33 cellular contexts compared by ENCODE assay signal in the genomic region with DNA sequence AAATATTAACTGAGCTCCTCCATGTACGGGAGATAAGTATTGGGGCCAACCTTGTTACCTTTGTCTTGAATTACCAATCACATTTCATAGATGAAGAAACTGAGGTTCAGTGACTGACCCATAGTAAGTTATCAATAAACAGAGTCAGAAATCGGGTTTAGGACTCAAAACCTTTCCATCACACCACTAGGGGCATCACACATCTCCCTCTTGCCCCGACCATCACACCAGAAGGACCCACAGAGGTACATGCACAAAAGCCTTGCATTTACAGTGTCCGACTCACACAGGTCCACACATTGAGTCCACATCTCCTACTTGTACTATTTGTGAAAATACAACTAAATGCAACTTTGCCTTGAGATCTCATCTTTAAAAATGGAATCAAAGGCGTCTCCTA. TPM values are rescaled to one million over a fixed set of nuclear protein-coding genes. Genes with fewer than 3 reads are reported as not detected.
DNase-seq lines count a peak whose midpoint lies in the region; ATAC-seq, FAIRE-seq and TF ChIP-seq lines count a peak whose summit lies in the region.
"Had no signal": no experiment of that assay in that cellular context is flagged by ENCODE, and none has a peak within 500 bp of the region (broad histone marks: within the 10 kb centered on the region; RNA-seq: fewer than 3 reads in every experiment).

No MANE protein-coding gene starts in this region.

- H3K9me1 ChIP-seq in K562 (ENCODE audit: control insufficient read depth, insufficient read depth, low read length) = no peaks in the 10 kb centered on the region

- no peak for TF ChIP-seq RAD21 in K562 (CRISPR knock-in tag; conservative IDR thresholded peaks at IDR 0.05 in 1 of 2, IDR thresholded peaks at IDR 0.05 in 1 of 2)

- H3K4me3 ChIP-seq in GM06990 (replicated peaks; ENCODE audit: low read depth, low read length) (no peak overlapping the region), Loucy (ENCODE audit: low read length, poor library complexity, severe bottlenecking) (no peak overlapping the region), K562 (no peak overlapping the region), retinal pigment epithelial cell (ENCODE audit: low read length) (no peak overlapping the region), MG63 (no peak overlapping the region)
- H3K4me3 ChIP-seq: body of pancreas, GM23248, left lung, skin epidermis, vagina had no signal

- DNase-seq in GM06990 (ENCODE audit: extremely low read depth, insufficient read length) (no peak), K562 (ENCODE audit: extremely low read depth in 1 of 4, low spot score in 3 of 4) (peak in 2 of 4 experiments; percentile 18 to 27), retinal pigment epithelial cell (ENCODE audit: low read depth) (no peak), DMS153 treated with DMSO at 0.1 percent for 48 hours (lab: John Stamatoyannopoulos, UW; ENCODE audit: unreplicated experiment) (no peak), caudate nucleus (lab: John Stamatoyannopoulos, UW) (no peak), posterior vena cava (ENCODE audit: low spot score) (no peak), MG63 (no peak)
- DNase-seq: activated CD4-positive, alpha-beta T cell treated with anti-CD3 and anti-CD28 coated beads for 4 hours; activated gamma-delta T cell treated with Interleukin-2 at 50 U/mL for 16 hours; activated naive CD8-positive, alpha-beta T cell treated with anti-CD3 and anti-CD28 coated beads, Interleukin-2, amount 50 U/mL, for 24 hours; activated T-cell treated with anti-CD3 and anti-CD28 coated beads, Interleukin-2, amount 50 U/mL, for 24 hours; body of pancreas; CD4-positive, CD25-positive, alpha-beta regulatory T cell; DMS153; effector CD4-positive, alpha-beta T cell; foreskin melanocyte; GM23248; hippocampal formation; immature natural killer cell; left lung; mesendoderm; NCI-H1048; NCI-H187; NCI-H2171 treated with DMSO at 0.1 percent for 48 hours; NCI-H524 treated with DMSO at 0.1 percent for 48 hours; stimulated activated CD4-positive, alpha-beta T cell treated with anti-CD3 and anti-CD28 coated beads, Interleukin-2, amount 100 ng/mL, for 24 hours had no signal

- no TSS peak for BruUV-seq in K562 (replicated peaks; lab: Mats Ljungman, UMichigan)

- H3K79me2 ChIP-seq in Loucy (ENCODE audit: insufficient read depth, low read length) = no peaks in the 10 kb centered on the region
- no peaks in the 10 kb centered on the region for H3K79me2 ChIP-seq in K562 (ENCODE audit: control insufficient read depth, insufficient read depth, low read length)

- H3K4me1 ChIP-seq in Loucy (ENCODE audit: insufficient read depth, low read length, poor library complexity, severe bottlenecking) = no peaks in the 10 kb centered on the region
- H3K4me1 ChIP-seq in K562 (replicated peaks in 1 of 2; ENCODE audit: control insufficient read depth in 2 of 2, insufficient read depth in 2 of 2, low read length in 2 of 2) = no peaks in the 10 kb centered on the region
- H3K4me1 ChIP-seq: left lung, vagina had no signal

- no peaks in the 10 kb centered on the region for H3K9me2 ChIP-seq in Loucy (replicated peaks; ENCODE audit: low read depth, low read length)

- WGBS in K562 (ENCODE audit: insufficient coverage, low coverage, missing lambda C conversion rate) = 2% methylated on average over 5 of the region's 5 CpGs

- TF ChIP-seq POLR2A in K562 (conservative IDR thresholded peaks at IDR 0.05) = no peak

- in situ Hi-C loops in K562 (cut with MboI) = no loop called here

- no peak for ATAC-seq in K562
- ATAC-seq: activated naive CD8-positive, alpha-beta T cell treated with anti-CD3 and anti-CD28 coated beads, Interleukin-2, amount 50 U/mL, for 24 hours; body of pancreas; left lung had no signal

- H2AFZ ChIP-seq in Loucy (ENCODE audit: low read length) = no peak overlapping the region
- no peak overlapping the region for H2AFZ ChIP-seq in K562 (ENCODE audit: low read depth, low read length)
- H2AFZ ChIP-seq: GM23248 had no signal

- no peaks in the 10 kb centered on the region for H3K9me3 ChIP-seq in Loucy (ENCODE audit: insufficient read depth, low read depth, low read length)
- H3K9me3 ChIP-seq in K562 (replicated peaks; ENCODE audit: control insufficient read depth, insufficient read depth, low read depth, low read length) = no peaks in the 10 kb centered on the region
- H3K9me3 ChIP-seq in MG63 = no peaks in the 10 kb centered on the region
- H3K9me3 ChIP-seq: body of pancreas, left lung, vagina had no signal

- H3K36me3 ChIP-seq in GM06990 (ENCODE audit: control insufficient read depth, insufficient read depth, low read length) = no peaks in the 10 kb centered on the region
- no peaks in the 10 kb centered on the region for H3K36me3 ChIP-seq in Loucy (ENCODE audit: insufficient read depth, low read length)
- no peaks in the 10 kb centered on the region for H3K36me3 ChIP-seq in K562 (ENCODE audit: control insufficient read depth, insufficient read depth, low read length)
- H3K36me3 ChIP-seq in MG63 = no peaks in the 10 kb centered on the region
- H3K36me3 ChIP-seq: left lung, vagina had no signal

- FAIRE-seq in K562 (lab: Jason Lieb, UNC) = no peak

- CTCF ChIA-PET in K562 (lab: Yijun Ruan, JAX; ENCODE audit: low intra/inter-chr PET ratio) = no interaction called here

- no peak for TF ChIP-seq EP300 in K562 (IDR thresholded peaks at IDR 0.05; ENCODE audit: low read length)

- H3K4me2 ChIP-seq in Loucy (ENCODE audit: low read depth, low read length, poor library complexity, severe bottlenecking) = no peak overlapping the region
- no peak overlapping the region for H3K4me2 ChIP-seq in K562 (ENCODE audit: insufficient read depth, low read length)

- H3K27ac ChIP-seq in K562 (ENCODE audit: extremely low read depth, low read depth, low read length) (no peak overlapping the region), caudate nucleus (ENCODE audit: low read depth, low read length) (no peak overlapping the region)
- H3K27ac ChIP-seq: body of pancreas, GM23248, left lung, skin epidermis, vagina had no signal

- H3K27me3 ChIP-seq in GM06990 (replicated peaks; ENCODE audit: control insufficient read depth, insufficient read depth, low read length) (no peaks in the 10 kb centered on the region), Loucy (ENCODE audit: insufficient read depth, low read length, poor library complexity, severe bottlenecking) (no peaks in the 10 kb centered on the region), K562 (ENCODE audit: control insufficient read depth in 2 of 2, insufficient read depth in 2 of 2, low read length in 2 of 2) (peaks cover 0 to 9% of the 10 kb centered on the region in 2 experiments; a peak in 2 of 5 replicates), MG63 (peaks cover 2% of the 10 kb centered on the region; the same call in 1 of the 2 replicates)
- H3K27me3 ChIP-seq: body of pancreas, left lung, vagina had no signal

- H3K9ac ChIP-seq in Loucy (ENCODE audit: low read depth, low read length, poor library complexity, severe bottlenecking) (no peak overlapping the region), K562 (ENCODE audit: insufficient read depth in 1 of 2, low read depth in 2 of 2, low read length in 2 of 2) (no peak overlapping the region)
- H3K9ac ChIP-seq: GM23248 had no signal

- TF ChIP-seq CTCF in GM06990 (IDR thresholded peaks at IDR 0.05; ENCODE audit: insufficient read depth, low read length, poor library complexity, severe bottlenecking) (peak; percentile 26), Loucy (conservative IDR thresholded peaks at IDR 0.05; ENCODE audit: low read length) (peak; percentile 46), K562 (IDR thresholded peaks at IDR 0.05 in 2 of 3, conservative IDR thresholded peaks at IDR 0.05 in 1 of 3; ENCODE audit: insufficient read depth in 2 of 3, low read depth in 1 of 3, low read length in 3 of 3) (peak in 2 of 3 experiments; percentile 11 to 12; a peak in 1 of 6 replicates), retinal pigment epithelial cell (conservative IDR thresholded peaks at IDR 0.05; ENCODE audit: low read depth, low read length) (peak; percentile 16)

- intact Hi-C loops in K562 (cut with micrococcal nuclease) (no loop called here), posterior vena cava (cut with DNase I) (no loop called here)

- H4K20me1 ChIP-seq in Loucy (ENCODE audit: insufficient read depth, low read length, poor library complexity, severe bottlenecking) = no peaks in the 10 kb centered on the region
- H4K20me1 ChIP-seq in K562 (replicated peaks; ENCODE audit: control insufficient read depth, insufficient read depth, low read length) = no peaks in the 10 kb centered on the region; the same call in 1 of the 2 replicates

- POLR2A ChIA-PET in K562 (lab: Yijun Ruan, JAX) = interaction anchor here (0.6 kb wide), 1 partner anchor 43 kb away, joined by 4 read pairs; no protein-coding TSS in a partner anchor

- no peaks in the 10 kb centered on the region for H3F3A ChIP-seq in Loucy (ENCODE audit: low read depth)

TF ChIP-seq in K562, 482 proteins besides CTCF, POLR2A, EP300 and RAD21:
- no peak for TF ChIP-seq C11orf30 (IDR thresholded peaks at IDR 0.05; ENCODE audit: low read depth)
- no peak for TF ChIP-seq RFX7 (CRISPR knock-in tag; IDR thresholded peaks at IDR 0.05)
- no peak for TF ChIP-seq SREBF2 (CRISPR knock-in tag; IDR thresholded peaks at IDR 0.05)

RNA-seq across cellular contexts. Expression of gene KCNA5, which starts 29.4 kb away (rescaled TPM):
- not detected in 2 replicates for total RNA-seq in K562 (2011; cell fraction: chromatin; rRNA removed; ENCODE audit: low replicate concordance)
- total RNA-seq in K562 (2011; cell fraction: nucleolus; rRNA removed) = not detected in 2 replicates
- not detected in 2 replicates for total RNA-seq in K562 (2011; cell fraction: nucleoplasm; rRNA removed)
- not detected in 2 replicates for total RNA-seq in K562 (2014; rRNA removed)
- total RNA-seq in K562 (2014; rRNA removed; fragmentation: Illumina TruSeq; extraction: Trizol) = not detected in 2 replicates
- not detected in 2 replicates for total RNA-seq in K562 (2015; rRNA removed; fragmentation: Illumina TruSeq; extraction: Trizol)
- total RNA-seq in K562 (2021) = not detected in 2 replicates
- not detected in 2 replicates for polyA plus RNA-seq in K562 (2011; rRNA removed)
- not detected in 2 replicates for polyA plus RNA-seq in K562 (2011; cell fraction: cytosol; rRNA removed)
- not detected in 2 replicates for polyA plus RNA-seq in K562 (2011; cell fraction: nucleus; rRNA removed)
- polyA plus RNA-seq in K562 (2012) = not detected in 2 replicates
- not detected in 2 replicates for polyA plus RNA-seq in K562 (2014; fragmentation: Illumina TruSeq; extraction: Trizol)
- polyA plus RNA-seq in K562 (2014; fragmentation: Nextera tagmentation; extraction: Ambion mirVana) = not detected
- not detected in 2 replicates for polyA plus RNA-seq in K562 (2014; rRNA removed)
- polyA minus RNA-seq in K562 (2011; rRNA and poly(A)+ RNA removed) = not detected in 2 replicates
- not detected in 2 replicates for polyA minus RNA-seq in K562 (2011; cell fraction: cytosol; rRNA and poly(A)+ RNA removed)
- not detected in 2 replicates for polyA minus RNA-seq in K562 (2011; cell fraction: nucleus; rRNA and poly(A)+ RNA removed)
- total RNA-seq in posterior vena cava = 1 to 10 TPM; 3.0 to 4.5 TPM
- total RNA-seq in MG63 (2014; rRNA removed; shearing (Covaris generic); ENCODE audit: low replicate concordance) = not detected in 2 replicates
- total RNA-seq: activated CD8-positive, alpha-beta memory T cell treated with anti-CD3 and anti-CD28 coated beads for 36 hours; CD4-positive, CD25-positive, alpha-beta regulatory T cell; GM23248; myocyte; RPMI7951; SK-MEL-5; vagina had no signal
- polyA plus RNA-seq: CD4-positive, CD25-positive, alpha-beta regulatory T cell; GM23248 had no signal
